ENCODE assay signal across 17 cellular contexts in genomic region chr15:83443076-83443847, GRCh38. TPM values are rescaled to one million over a fixed set of nuclear protein-coding genes. Genes with fewer than 3 reads are reported as not detected.
DNase-seq lines count a peak whose midpoint lies in the region; FAIRE-seq lines count a peak whose summit lies in the region.
"Had no signal": no experiment of that assay in that cellular context is flagged by ENCODE, and none has a peak within 500 bp of the region (broad histone marks: within the 10 kb centered on the region; RNA-seq: fewer than 3 reads in every experiment).

No MANE protein-coding gene starts in this region.

- H3K36me3 Mint-ChIP-seq in activated CD4-positive, alpha-beta T cell treated with anti-CD3 and anti-CD28 coated beads, Interleukin-2, amount 10 ng/mL, durations not matched to agents 24 days and 14 days (ENCODE audit: low read depth) = no peaks in the 10 kb centered on the region

- DNase-seq in activated CD4-positive, alpha-beta T cell treated with anti-CD3 and anti-CD28 coated beads, Interleukin-2, amount 10 ng/mL, durations not matched to agents 24 days and 14 days = peak; percentile 29
- DNase-seq in activated CD4-positive, alpha-beta T cell treated with anti-CD3 and anti-CD28 coated beads for 1 hour = no peak
- DNase-seq in RCC 7860 (ENCODE audit: low spot score) (peak; percentile 70), glomerular visceral epithelial cell (ENCODE audit: extremely low spot score) (peak; percentile 79), NK-92 (lab: John Stamatoyannopoulos, UW; ENCODE audit: unreplicated experiment) (no peak), midbrain (lab: John Stamatoyannopoulos, UW) (no peak), iPS-NIHi7 (ENCODE audit: extremely low spot score) (no peak)
- DNase-seq: AML-193; Caco-2; CD4-positive, alpha-beta T cell; GF-D8; GOT3; H7; HFFc6 had no signal

- no peak overlapping the region for H3K4me3 Mint-ChIP-seq in activated CD4-positive, alpha-beta T cell treated with anti-CD3 and anti-CD28 coated beads, Interleukin-2, amount 10 ng/mL, durations not matched to agents 24 days and 14 days
- H3K4me3 Mint-ChIP-seq: CD4-positive, alpha-beta T cell; HFFc6 had no signal

- intact Hi-C loops in activated CD4-positive, alpha-beta T cell treated with anti-CD3 and anti-CD28 coated beads, Interleukin-2, amount 10 ng/mL, durations not matched to agents 24 days and 14 days (cut with micrococcal nuclease) = no loop called here

- H3K4me1 Mint-ChIP-seq in activated CD4-positive, alpha-beta T cell treated with anti-CD3 and anti-CD28 coated beads, Interleukin-2, amount 10 ng/mL, durations not matched to agents 24 days and 14 days = peaks cover 11% of the 10 kb centered on the region

- peaks cover 29% of the 10 kb centered on the region for H3K27me3 Mint-ChIP-seq in activated CD4-positive, alpha-beta T cell treated with anti-CD3 and anti-CD28 coated beads, Interleukin-2, amount 10 ng/mL, durations not matched to agents 24 days and 14 days

- peak; percentile 17 for FAIRE-seq in RCC 7860 (lab: Jason Lieb, UNC)
- FAIRE-seq: A549, D721Med, HTR-8/SVneo had no signal

- no peaks in the 10 kb centered on the region for H3K9me3 Mint-ChIP-seq in activated CD4-positive, alpha-beta T cell treated with anti-CD3 and anti-CD28 coated beads, Interleukin-2, amount 10 ng/mL, durations not matched to agents 24 days and 14 days
- H3K9me3 Mint-ChIP-seq: CD4-positive, alpha-beta T cell; HFFc6 had no signal

- no peak overlapping the region for H3K27ac Mint-ChIP-seq in activated CD4-positive, alpha-beta T cell treated with anti-CD3 and anti-CD28 coated beads, Interleukin-2, amount 10 ng/mL, durations not matched to agents 24 days and 14 days
- H3K27ac Mint-ChIP-seq: CD4-positive, alpha-beta T cell; HFFc6 had no signal

RNA-seq across cellular contexts. Expression of gene SH3GL3, which starts 3.9 kb away (rescaled TPM):
- total RNA-seq in activated CD4-positive, alpha-beta T cell treated with anti-CD3 and anti-CD28 coated beads, Interleukin-2, amount 10 ng/mL, durations not matched to agents 24 days and 14 days = not detected in 2 replicates
- total RNA-seq: Caco-2; CD4-positive, alpha-beta T cell; HFFc6 had no signal

Comparison
In these comparisons a context has a peak if more than half of its experiments do, and no peak if none do; other contexts are left out.
1. DNase-seq: peak in activated CD4-positive, alpha-beta T cell treated with anti-CD3 and anti-CD28 coated beads, Interleukin-2, amount 10 ng/mL, durations not matched to agents 24 days and 14 days (single experiment), RCC 7860 (single experiment) and glomerular visceral epithelial cell (single experiment); none in activated CD4-positive, alpha-beta T cell treated with anti-CD3 and anti-CD28 coated beads for 1 hour (single experiment), NK-92 (single experiment), midbrain (single experiment) and iPS-NIHi7 (single experiment).